12 cellular contexts compared by ENCODE assay signal in the genomic region with DNA sequence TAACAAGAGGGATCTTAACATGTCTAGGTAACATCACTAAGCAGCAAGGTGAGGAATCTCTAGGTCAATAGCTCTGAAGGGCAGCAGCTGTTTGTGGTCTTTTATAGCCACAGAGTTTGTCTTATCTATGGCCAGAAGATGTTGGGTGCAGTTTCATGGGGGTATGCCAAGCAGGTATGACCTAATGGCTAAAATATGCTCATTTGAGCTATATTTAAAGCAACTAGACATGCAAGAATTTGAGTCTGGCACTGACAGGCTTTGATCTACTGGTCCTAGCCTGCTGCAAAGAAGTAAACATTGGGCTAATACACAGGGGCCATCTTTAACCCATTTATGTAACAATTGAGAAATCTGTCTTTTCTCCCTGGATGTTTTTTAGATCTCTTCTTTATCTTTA. TPM values are rescaled to one million over a fixed set of nuclear protein-coding genes. Genes with fewer than 3 reads are reported as not detected.
DNase-seq lines count a peak whose midpoint lies in the region; ATAC-seq and TF ChIP-seq lines count a peak whose summit lies in the region.
"Had no signal": no experiment of that assay in that cellular context is flagged by ENCODE, and none has a peak within 500 bp of the region (broad histone marks: within the 10 kb centered on the region; RNA-seq: fewer than 3 reads in every experiment).

No MANE protein-coding gene starts in this region.

- peak in 7 of 8 donors; percentile 29 to 85 (median 70) for ATAC-seq in heart right ventricle
- ATAC-seq in activated CD8-positive, alpha-beta memory T cell treated with anti-CD3 and anti-CD28 coated beads, Interleukin-2, amount 10 ng/mL, durations not matched to agents 7 days and 5 days = no peak
- no peak for ATAC-seq in GM21717 (IDR thresholded peaks at IDR 0.05; ENCODE audit: unreplicated experiment)

- CTCF ChIA-PET in activated CD8-positive, alpha-beta memory T cell treated with anti-CD3 and anti-CD28 coated beads, Interleukin-2, amount 10 ng/mL, durations not matched to agents 7 days and 5 days (lab: Charles Lee) = no interaction called here

- no peaks in the 10 kb centered on the region for H3K9me3 ChIP-seq in heart right ventricle

- peaks cover 0 to 17% (median 0%) of the 10 kb centered on the region in 9 donors for H3K4me1 ChIP-seq in heart right ventricle

- H3K4me3 ChIP-seq in heart right ventricle (no peak overlapping the region), astrocyte of the cerebellum (ENCODE audit: low read depth, low read length) (no peak overlapping the region)

- peaks cover 35% of the 10 kb centered on the region for H3K27me3 Mint-ChIP-seq in activated CD8-positive, alpha-beta memory T cell treated with anti-CD3 and anti-CD28 coated beads, Interleukin-2, amount 10 ng/mL, durations not matched to agents 7 days and 5 days

- peak overlapping the region in 4 of 10 donors; percentile 10 to 43 (median 37) for H3K27ac ChIP-seq in heart right ventricle

- no peaks in the 10 kb centered on the region for H3K9me3 Mint-ChIP-seq in activated CD8-positive, alpha-beta memory T cell treated with anti-CD3 and anti-CD28 coated beads, Interleukin-2, amount 10 ng/mL, durations not matched to agents 7 days and 5 days (ENCODE audit: low read depth)

- in situ Hi-C loops in astrocyte of the cerebellum (cut with HindIII; ENCODE audit: low sequenced_read_pairs) (no loop called here), KBM-7 (cut with MboI; ENCODE audit: low pct_unique_long_range_greater_than_20kb, low sequenced_read_pairs) (no loop called here)

- H3K36me3 ChIP-seq in heart right ventricle = no peaks in the 10 kb centered on the region

- H3K36me3 Mint-ChIP-seq in activated CD8-positive, alpha-beta memory T cell treated with anti-CD3 and anti-CD28 coated beads, Interleukin-2, amount 10 ng/mL, durations not matched to agents 7 days and 5 days = no peaks in the 10 kb centered on the region

- no peaks in the 10 kb centered on the region for H3K4me1 Mint-ChIP-seq in activated CD8-positive, alpha-beta memory T cell treated with anti-CD3 and anti-CD28 coated beads, Interleukin-2, amount 10 ng/mL, durations not matched to agents 7 days and 5 days

- H3K27me3 ChIP-seq in heart right ventricle = no peaks in the 10 kb centered on the region

- no peak overlapping the region for H3K4me3 Mint-ChIP-seq in activated CD8-positive, alpha-beta memory T cell treated with anti-CD3 and anti-CD28 coated beads, Interleukin-2, amount 10 ng/mL, durations not matched to agents 7 days and 5 days
- H3K4me3 Mint-ChIP-seq: B cell had no signal

- intact Hi-C loops in heart right ventricle (cut with DNase I) (no loop called here), cardiac septum (cut with DNase I) (no loop called here)

- no peak overlapping the region for H3K27ac Mint-ChIP-seq in activated CD8-positive, alpha-beta memory T cell treated with anti-CD3 and anti-CD28 coated beads, Interleukin-2, amount 10 ng/mL, durations not matched to agents 7 days and 5 days
- H3K27ac Mint-ChIP-seq: B cell had no signal

- DNase-seq in heart right ventricle (no peak), cardiac septum (ENCODE audit: low spot score) (no peak), astrocyte of the cerebellum (ENCODE audit: low read depth) (peak; percentile 88), islet precursor cell (peak; percentile 95), KBM-7 (no peak), NCI-H1092 treated with DMSO at 0.1 percent for 48 hours (lab: John Stamatoyannopoulos, UW) (no peak)
- no peak for DNase-seq in activated CD8-positive, alpha-beta memory T cell treated with anti-CD3 and anti-CD28 coated beads, Interleukin-2, amount 10 ng/mL, durations not matched to agents 7 days and 5 days
- DNase-seq: activated naive CD4-positive, alpha-beta T cell; head of caudate nucleus; NCI-H774 had no signal

- no peak for TF ChIP-seq CTCF in heart right ventricle (IDR thresholded peaks at IDR 0.05)
- TF ChIP-seq CTCF in astrocyte of the cerebellum (IDR thresholded peaks at IDR 0.05; ENCODE audit: low read depth, low read length, missing control alignments) = no peak

RNA-seq across cellular contexts. Expression of gene UGP2, which starts 13.9 kb away (rescaled TPM):
- total RNA-seq in heart right ventricle (100 to 1,000 TPM; 250 to 457 (median 371) TPM), cardiac septum (327 TPM)
- 100 to 1,000 TPM; 139 to 632 TPM for polyA plus RNA-seq in heart right ventricle
- 100 to 1,000 TPM; 109 to 124 TPM for total RNA-seq in activated CD8-positive, alpha-beta memory T cell treated with anti-CD3 and anti-CD28 coated beads, Interleukin-2, amount 10 ng/mL, durations not matched to agents 7 days and 5 days

Comparison
In these comparisons a context has a peak if more than half of its experiments do, and no peak if none do; other contexts are left out.
1. ATAC-seq: peak in heart right ventricle (7 of 8); none in activated CD8-positive, alpha-beta memory T cell treated with anti-CD3 and anti-CD28 coated beads, Interleukin-2, amount 10 ng/mL, durations not matched to agents 7 days and 5 days (single experiment) and GM21717 (single experiment).
2. DNase-seq: peak in astrocyte of the cerebellum (single experiment) and islet precursor cell (single experiment); none in heart right ventricle (0 of 2), cardiac septum (single experiment), activated CD8-positive, alpha-beta memory T cell treated with anti-CD3 and anti-CD28 coated beads, Interleukin-2, amount 10 ng/mL, durations not matched to agents 7 days and 5 days (single experiment), KBM-7 (single experiment) and NCI-H1092 treated with DMSO at 0.1 percent for 48 hours (single experiment).